3 cellular contexts compared by ENCODE assay signal in genomic region chr19:5787554-5788182, GRCh38.
A peak's percentile ranks its signal among the peaks of the same experiment; 100 is the strongest.
TF ChIP-seq lines count a peak whose summit lies in the region.

No MANE protein-coding gene starts in this region.

TF ChIP-seq in SK-N-SH, 30 proteins besides CTCF, POLR2A, EP300 and RAD21:
- TF ChIP-seq GABPA (IDR thresholded peaks at IDR 0.05; ENCODE audit: low read depth) (no peak), CHD2 (IDR thresholded peaks at IDR 0.05; ENCODE audit: low read length, partially characterized antibody) (no peak), RFX5 (IDR thresholded peaks at IDR 0.05; ENCODE audit: low read length) (no peak), GATA2 (CRISPR knock-in tag; IDR thresholded peaks at IDR 0.05) (no peak), MEF2A (IDR thresholded peaks at IDR 0.05; ENCODE audit: borderline replicate concordance, low read depth) (no peak), POLR2AphosphoS5 (IDR thresholded peaks at IDR 0.05; ENCODE audit: low read depth, low read length) (no peak), MAX (IDR thresholded peaks at IDR 0.05; ENCODE audit: low read depth) (no peak), RXRA (IDR thresholded peaks at IDR 0.05; ENCODE audit: borderline replicate concordance, low read depth) (no peak), EZH2phosphoT487 (IDR thresholded peaks at IDR 0.05; ENCODE audit: borderline replicate concordance, low read depth) (no peak), SIN3A (IDR thresholded peaks at IDR 0.05; ENCODE audit: borderline replicate concordance, low read depth, low read length) (no peak)

TF ChIP-seq in SK-N-SH treated with all-trans-retinoic acid at 6 μM for 48 hours, 23 proteins besides CTCF, POLR2A, EP300 and RAD21:
- no peak for TF ChIP-seq RARB (CRISPR knock-in tag; IDR thresholded peaks at IDR 0.05)
- no peak for TF ChIP-seq PPARA (CRISPR knock-in tag; IDR thresholded peaks at IDR 0.05; ENCODE audit: borderline replicate concordance)
- TF ChIP-seq, protein P1, sequence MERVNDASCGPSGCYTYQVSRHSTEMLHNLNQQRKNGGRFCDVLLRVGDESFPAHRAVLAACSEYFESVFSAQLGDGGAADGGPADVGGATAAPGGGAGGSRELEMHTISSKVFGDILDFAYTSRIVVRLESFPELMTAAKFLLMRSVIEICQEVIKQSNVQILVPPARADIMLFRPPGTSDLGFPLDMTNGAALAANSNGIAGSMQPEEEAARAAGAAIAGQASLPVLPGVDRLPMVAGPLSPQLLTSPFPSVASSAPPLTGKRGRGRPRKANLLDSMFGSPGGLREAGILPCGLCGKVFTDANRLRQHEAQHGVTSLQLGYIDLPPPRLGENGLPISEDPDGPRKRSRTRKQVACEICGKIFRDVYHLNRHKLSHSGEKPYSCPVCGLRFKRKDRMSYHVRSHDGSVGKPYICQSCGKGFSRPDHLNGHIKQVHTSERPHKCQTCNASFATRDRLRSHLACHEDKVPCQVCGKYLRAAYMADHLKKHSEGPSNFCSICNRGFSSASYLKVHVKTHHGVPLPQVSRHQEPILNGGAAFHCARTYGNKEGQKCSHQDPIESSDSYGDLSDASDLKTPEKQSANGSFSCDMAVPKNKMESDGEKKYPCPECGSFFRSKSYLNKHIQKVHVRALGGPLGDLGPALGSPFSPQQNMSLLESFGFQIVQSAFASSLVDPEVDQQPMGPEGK (CRISPR knock-in tag; IDR thresholded peaks at IDR 0.05; ENCODE audit: borderline replicate concordance): no peak
- TF ChIP-seq, protein P2, sequence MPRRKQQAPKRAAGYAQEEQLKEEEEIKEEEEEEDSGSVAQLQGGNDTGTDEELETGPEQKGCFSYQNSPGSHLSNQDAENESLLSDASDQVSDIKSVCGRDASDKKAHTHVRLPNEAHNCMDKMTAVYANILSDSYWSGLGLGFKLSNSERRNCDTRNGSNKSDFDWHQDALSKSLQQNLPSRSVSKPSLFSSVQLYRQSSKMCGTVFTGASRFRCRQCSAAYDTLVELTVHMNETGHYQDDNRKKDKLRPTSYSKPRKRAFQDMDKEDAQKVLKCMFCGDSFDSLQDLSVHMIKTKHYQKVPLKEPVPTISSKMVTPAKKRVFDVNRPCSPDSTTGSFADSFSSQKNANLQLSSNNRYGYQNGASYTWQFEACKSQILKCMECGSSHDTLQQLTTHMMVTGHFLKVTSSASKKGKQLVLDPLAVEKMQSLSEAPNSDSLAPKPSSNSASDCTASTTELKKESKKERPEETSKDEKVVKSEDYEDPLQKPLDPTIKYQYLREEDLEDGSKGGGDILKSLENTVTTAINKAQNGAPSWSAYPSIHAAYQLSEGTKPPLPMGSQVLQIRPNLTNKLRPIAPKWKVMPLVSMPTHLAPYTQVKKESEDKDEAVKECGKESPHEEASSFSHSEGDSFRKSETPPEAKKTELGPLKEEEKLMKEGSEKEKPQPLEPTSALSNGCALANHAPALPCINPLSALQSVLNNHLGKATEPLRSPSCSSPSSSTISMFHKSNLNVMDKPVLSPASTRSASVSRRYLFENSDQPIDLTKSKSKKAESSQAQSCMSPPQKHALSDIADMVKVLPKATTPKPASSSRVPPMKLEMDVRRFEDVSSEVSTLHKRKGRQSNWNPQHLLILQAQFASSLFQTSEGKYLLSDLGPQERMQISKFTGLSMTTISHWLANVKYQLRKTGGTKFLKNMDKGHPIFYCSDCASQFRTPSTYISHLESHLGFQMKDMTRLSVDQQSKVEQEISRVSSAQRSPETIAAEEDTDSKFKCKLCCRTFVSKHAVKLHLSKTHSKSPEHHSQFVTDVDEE (CRISPR knock-in tag; IDR thresholded peaks at IDR 0.05): no peak
- TF ChIP-seq ZNF70 (CRISPR knock-in tag; IDR thresholded peaks at IDR 0.05): no peak
- no peak for TF ChIP-seq ZFP3 (CRISPR knock-in tag; IDR thresholded peaks at IDR 0.05)
- no peak for TF ChIP-seq OSR1 (CRISPR knock-in tag; IDR thresholded peaks at IDR 0.05)
- no peak for TF ChIP-seq GLIS3 (CRISPR knock-in tag; IDR thresholded peaks at IDR 0.05)
- no peak for TF ChIP-seq ZNF8 (CRISPR knock-in tag; IDR thresholded peaks at IDR 0.05)
- TF ChIP-seq TCF4 (CRISPR knock-in tag; IDR thresholded peaks at IDR 0.05; ENCODE audit: borderline replicate concordance): no peak
- no peak for TF ChIP-seq SNAI2 (CRISPR knock-in tag; IDR thresholded peaks at IDR 0.05)
- TF ChIP-seq ISL1 (CRISPR knock-in tag; IDR thresholded peaks at IDR 0.05): no peak
- no peak for TF ChIP-seq CSDC2 (CRISPR knock-in tag; IDR thresholded peaks at IDR 0.05)
- no peak for TF ChIP-seq CSRNP3 (CRISPR knock-in tag; IDR thresholded peaks at IDR 0.05)
- no peak for TF ChIP-seq ZC3H10 (CRISPR knock-in tag; IDR thresholded peaks at IDR 0.05)
- TF ChIP-seq ZFP30 (CRISPR knock-in tag; IDR thresholded peaks at IDR 0.05): no peak
- no peak for TF ChIP-seq ZNF565 (CRISPR knock-in tag; conservative IDR thresholded peaks at IDR 0.05; ENCODE audit: low read depth)

TF ChIP-seq in K562, 482 proteins besides CTCF, POLR2A, EP300 and RAD21:
- TF ChIP-seq ZEB2 (IDR thresholded peaks at IDR 0.05): no peak
- TF ChIP-seq, protein P3, sequence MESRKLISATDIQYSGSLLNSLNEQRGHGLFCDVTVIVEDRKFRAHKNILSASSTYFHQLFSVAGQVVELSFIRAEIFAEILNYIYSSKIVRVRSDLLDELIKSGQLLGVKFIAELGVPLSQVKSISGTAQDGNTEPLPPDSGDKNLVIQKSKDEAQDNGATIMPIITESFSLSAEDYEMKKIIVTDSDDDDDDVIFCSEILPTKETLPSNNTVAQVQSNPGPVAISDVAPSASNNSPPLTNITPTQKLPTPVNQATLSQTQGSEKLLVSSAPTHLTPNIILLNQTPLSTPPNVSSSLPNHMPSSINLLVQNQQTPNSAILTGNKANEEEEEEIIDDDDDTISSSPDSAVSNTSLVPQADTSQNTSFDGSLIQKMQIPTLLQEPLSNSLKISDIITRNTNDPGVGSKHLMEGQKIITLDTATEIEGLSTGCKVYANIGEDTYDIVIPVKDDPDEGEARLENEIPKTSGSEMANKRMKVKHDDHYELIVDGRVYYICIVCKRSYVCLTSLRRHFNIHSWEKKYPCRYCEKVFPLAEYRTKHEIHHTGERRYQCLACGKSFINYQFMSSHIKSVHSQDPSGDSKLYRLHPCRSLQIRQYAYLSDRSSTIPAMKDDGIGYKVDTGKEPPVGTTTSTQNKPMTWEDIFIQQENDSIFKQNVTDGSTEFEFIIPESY (CRISPR knock-in tag; IDR thresholded peaks at IDR 0.05): 0 out of 2 replicates have a peak, but pooled peaks have one; percentile 34
- peak; percentile 81 for TF ChIP-seq RBFOX2 (IDR thresholded peaks at IDR 0.05; ENCODE audit: low read depth, low read length)
- TF ChIP-seq POLR2G (IDR thresholded peaks at IDR 0.05; ENCODE audit: low read depth, low read length): peak; percentile 74
- 0 out of 2 replicates have a peak, but pooled peaks have one; percentile 29 for TF ChIP-seq MAX (CRISPR knock-in tag; IDR thresholded peaks at IDR 0.05)
- TF ChIP-seq ZNF146 (CRISPR knock-in tag; IDR thresholded peaks at IDR 0.05; ENCODE audit: unreplicated experiment): no peak
- TF ChIP-seq NR3C1 (CRISPR knock-in tag; IDR thresholded peaks at IDR 0.05): 0 out of 2 replicates have a peak, but pooled peaks have one; percentile 40
- no peak for TF ChIP-seq MEF2A (IDR thresholded peaks at IDR 0.05; ENCODE audit: control insufficient read depth, low read depth, low read length)
- no peak for TF ChIP-seq HIVEP1 (CRISPR knock-in tag; IDR thresholded peaks at IDR 0.05)
